In the genomic region with DNA sequence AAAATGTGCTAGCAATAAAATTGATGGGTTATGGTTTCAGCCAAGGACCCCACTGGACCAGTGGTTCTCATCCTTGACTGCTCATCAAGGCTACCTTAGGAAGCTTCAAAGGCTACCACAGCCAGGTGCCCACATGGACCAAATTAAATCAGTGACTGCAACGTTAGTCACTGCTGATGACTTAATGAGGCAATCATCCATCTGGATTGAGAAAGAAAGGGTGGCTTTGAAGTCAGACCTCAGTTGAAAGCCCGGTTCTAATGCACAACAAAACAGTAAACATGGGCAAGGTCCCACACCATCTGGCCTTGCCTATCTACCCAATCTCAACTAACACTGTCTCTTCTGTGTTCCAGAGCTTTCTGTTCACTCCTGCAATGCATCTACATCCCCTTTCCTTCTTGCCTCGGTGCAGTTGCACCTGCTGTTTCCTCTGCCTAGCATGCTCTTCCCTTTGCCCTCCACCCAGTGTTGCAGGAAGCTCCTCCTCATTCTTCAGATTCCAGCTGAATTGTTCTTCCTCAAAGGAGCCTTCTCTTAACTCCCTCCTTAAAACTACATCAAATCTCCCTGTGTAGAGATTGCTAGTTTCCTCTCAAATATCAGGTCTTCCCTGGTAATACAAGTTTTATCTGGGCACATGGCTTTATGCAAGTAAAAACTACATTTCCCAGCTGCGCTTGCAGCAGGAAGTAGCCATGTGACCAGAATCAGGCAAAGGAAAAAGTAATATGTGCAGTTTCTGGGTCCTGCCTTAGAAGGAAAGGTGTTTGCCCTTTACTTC, we compare ENCODE assay signal across 14 cellular contexts. TPM values are rescaled to one million over a fixed set of nuclear protein-coding genes. Genes with fewer than 3 reads are reported as not detected.
DNase-seq lines count a peak whose midpoint lies in the region; ATAC-seq and TF ChIP-seq lines count a peak whose summit lies in the region.
"Had no signal": no experiment of that assay in that cellular context is flagged by ENCODE, and none has a peak within 500 bp of the region (broad histone marks: within the 10 kb centered on the region; RNA-seq: fewer than 3 reads in every experiment).

No MANE protein-coding gene starts in this region.

- H3K36me3 Mint-ChIP-seq in activated naive CD8-positive, alpha-beta T cell treated with anti-CD3 and anti-CD28 coated beads, Interleukin-2, amount 10 ng/mL, durations not matched to agents 7 days and 5 days: no peaks in the 10 kb centered on the region
- H3K36me3 Mint-ChIP-seq in activated naive CD8-positive, alpha-beta T cell treated with anti-CD3 and anti-CD28 coated beads for 36 hours: no peaks in the 10 kb centered on the region
- H3K36me3 Mint-ChIP-seq in endothelial cell (ENCODE audit: low read depth, unreplicated experiment): no peaks in the 10 kb centered on the region

- no peaks in the 10 kb centered on the region for H3K79me2 ChIP-seq in OCI-LY7 (ENCODE audit: insufficient read depth, low read depth, low read length)

- CTCF ChIA-PET in OCI-LY7 (lab: Charles Lee; ENCODE audit: unreplicated experiment): interaction anchor here (1.0 kb wide), 1 partner anchor 12 kb away, joined by 5 read pairs; no protein-coding TSS in a partner anchor

- no peaks in the 10 kb centered on the region for H3K9me2 ChIP-seq in OCI-LY7 (ENCODE audit: insufficient read depth, low read length)

- H3K4me1 Mint-ChIP-seq in activated naive CD8-positive, alpha-beta T cell treated with anti-CD3 and anti-CD28 coated beads, Interleukin-2, amount 10 ng/mL, durations not matched to agents 7 days and 5 days: no peaks in the 10 kb centered on the region
- H3K4me1 Mint-ChIP-seq in activated naive CD8-positive, alpha-beta T cell treated with anti-CD3 and anti-CD28 coated beads for 36 hours: no peaks in the 10 kb centered on the region
- H3K4me1 Mint-ChIP-seq in endothelial cell (ENCODE audit: unreplicated experiment): peaks cover 22% of the 10 kb centered on the region

- H3K27ac Mint-ChIP-seq in activated naive CD8-positive, alpha-beta T cell treated with anti-CD3 and anti-CD28 coated beads, Interleukin-2, amount 10 ng/mL, durations not matched to agents 7 days and 5 days: peak overlapping the region; percentile 2
- H3K27ac Mint-ChIP-seq in activated naive CD8-positive, alpha-beta T cell treated with anti-CD3 and anti-CD28 coated beads for 36 hours: no peak overlapping the region
- H3K27ac Mint-ChIP-seq in endothelial cell (ENCODE audit: unreplicated experiment): peak overlapping the region; percentile 50

- WGBS in lower leg skin, 2 donors: 42 to 52% methylated on average over 4 of the region's 4 CpGs

- H3K27ac ChIP-seq in OCI-LY7 (ENCODE audit: low read depth, low read length, poor library complexity, severe bottlenecking): no peak overlapping the region
- H3K27ac ChIP-seq: skin epidermis, vagina had no signal

- no peaks in the 10 kb centered on the region for H3K9me3 Mint-ChIP-seq in activated naive CD8-positive, alpha-beta T cell treated with anti-CD3 and anti-CD28 coated beads, Interleukin-2, amount 10 ng/mL, durations not matched to agents 7 days and 5 days
- peaks cover 9% of the 10 kb centered on the region for H3K9me3 Mint-ChIP-seq in activated naive CD8-positive, alpha-beta T cell treated with anti-CD3 and anti-CD28 coated beads for 36 hours
- no peaks in the 10 kb centered on the region for H3K9me3 Mint-ChIP-seq in endothelial cell (ENCODE audit: unreplicated experiment)

- no TSS peak for BruUV-seq in OCI-LY7 (replicated peaks; lab: Mats Ljungman, UMichigan)

- no peaks in the 10 kb centered on the region for H3K36me3 ChIP-seq in OCI-LY7 (ENCODE audit: insufficient read depth, low read length)
- H3K36me3 ChIP-seq: vagina had no signal

- H3K4me2 ChIP-seq in OCI-LY7 (ENCODE audit: low read length): no peak overlapping the region; the same call in 1 of the 2 replicates

- H2AFZ ChIP-seq in OCI-LY7 (ENCODE audit: low read length): peak overlapping the region; percentile 86

- TF ChIP-seq CTCF in OCI-LY7 (conservative IDR thresholded peaks at IDR 0.05; ENCODE audit: low read length): no peak
- no peak for TF ChIP-seq CTCF in endothelial cell (IDR thresholded peaks at IDR 0.05; ENCODE audit: unreplicated experiment)
- TF ChIP-seq CTCF in lower leg skin (IDR thresholded peaks at IDR 0.05): no peak

- no peak overlapping the region for H3K4me3 Mint-ChIP-seq in activated naive CD8-positive, alpha-beta T cell treated with anti-CD3 and anti-CD28 coated beads, Interleukin-2, amount 10 ng/mL, durations not matched to agents 7 days and 5 days
- H3K4me3 Mint-ChIP-seq in activated naive CD8-positive, alpha-beta T cell treated with anti-CD3 and anti-CD28 coated beads for 36 hours: no peak overlapping the region
- no peak overlapping the region for H3K4me3 Mint-ChIP-seq in endothelial cell (ENCODE audit: unreplicated experiment)

- POLR2A ChIA-PET in activated naive CD8-positive, alpha-beta T cell treated with anti-CD3 and anti-CD28 coated beads, Interleukin-2, amount 10 ng/mL, durations not matched to agents 7 days and 5 days (lab: Charles Lee): no interaction called here
- POLR2A ChIA-PET in OCI-LY7 (lab: Charles Lee): interaction anchor here (0.6 to 1.1 kb wide), 3 partner anchors 12 to 284 kb away, joined by 3 to 5 read pairs (median 3); no protein-coding TSS in a partner anchor

- intact Hi-C loops in OCI-LY7 (cut with micrococcal nuclease; ENCODE audit: unreplicated experiment): no loop called here
- intact Hi-C loops in lower leg skin (cut with DNase I; ENCODE audit: low total_unique reads): no loop called here
- intact Hi-C loops in posterior vena cava (cut with DNase I): no loop called here

- no peak for ATAC-seq in activated naive CD8-positive, alpha-beta T cell treated with anti-CD3 and anti-CD28 coated beads, Interleukin-2, amount 10 ng/mL, durations not matched to agents 7 days and 5 days (ENCODE audit: low read depth)

- no peaks in the 10 kb centered on the region for H3K9me3 ChIP-seq in OCI-LY7 (ENCODE audit: low read length)
- H3K9me3 ChIP-seq: vagina had no signal

- H3K4me1 ChIP-seq in OCI-LY7 (ENCODE audit: insufficient read depth, low read length, poor library complexity, severe bottlenecking): no peaks in the 10 kb centered on the region
- H3K4me1 ChIP-seq: vagina had no signal

- no peak for DNase-seq in activated naive CD8-positive, alpha-beta T cell treated with anti-CD3 and anti-CD28 coated beads, Interleukin-2, amount 10 ng/mL, durations not matched to agents 7 days and 5 days
- no peak for DNase-seq in activated naive CD8-positive, alpha-beta T cell treated with anti-CD3 and anti-CD28 coated beads for 36 hours
- DNase-seq in OCI-LY7 (ENCODE audit: low spot score) (peak; percentile 53), endothelial cell (ENCODE audit: low spot score) (no peak), lower leg skin (ENCODE audit: low spot score in 2 of 2) (no peak), foreskin melanocyte (no peak), posterior vena cava (ENCODE audit: low spot score) (no peak)
- DNase-seq in activated CD4-positive, alpha-beta T cell treated with anti-CD3 and anti-CD28 coated beads for 48 hours: no peak
- DNase-seq: H7, NCI-H2081, Right ventricle myocardium superior had no signal

- no peak for TF ChIP-seq POLR2A in lower leg skin (IDR thresholded peaks at IDR 0.05)

- H3K4me3 ChIP-seq in OCI-LY7 (ENCODE audit: low read depth, low read length, poor library complexity, severe bottlenecking) (no peak overlapping the region), lower leg skin (ENCODE audit: low read depth, poor library complexity, severe bottlenecking) (no peak overlapping the region)
- H3K4me3 ChIP-seq: skin epidermis, vagina had no signal

- H3K27me3 Mint-ChIP-seq in activated naive CD8-positive, alpha-beta T cell treated with anti-CD3 and anti-CD28 coated beads, Interleukin-2, amount 10 ng/mL, durations not matched to agents 7 days and 5 days: peaks cover 2% of the 10 kb centered on the region
- peaks cover 4% of the 10 kb centered on the region for H3K27me3 Mint-ChIP-seq in activated naive CD8-positive, alpha-beta T cell treated with anti-CD3 and anti-CD28 coated beads for 36 hours
- no peaks in the 10 kb centered on the region for H3K27me3 Mint-ChIP-seq in endothelial cell (ENCODE audit: unreplicated experiment)

- H4K20me1 ChIP-seq in OCI-LY7 (ENCODE audit: insufficient read depth, low read length): no peaks in the 10 kb centered on the region

RNA-seq across cellular contexts. Expression of gene KCNK18, which starts 10.3 kb away (rescaled TPM):
- total RNA-seq in activated naive CD8-positive, alpha-beta T cell treated with anti-CD3 and anti-CD28 coated beads, Interleukin-2, amount 10 ng/mL, durations not matched to agents 7 days and 5 days: not detected
- not detected for total RNA-seq in activated naive CD8-positive, alpha-beta T cell treated with anti-CD3 and anti-CD28 coated beads for 36 hours
- total RNA-seq in OCI-LY7 (2014; rRNA removed; shearing (Covaris generic)): not detected in 2 replicates
- total RNA-seq in OCI-LY7 (2022) (not detected in 2 replicates), endothelial cell (ENCODE audit: unreplicated experiment) (0.31 TPM), lower leg skin (not detected), posterior vena cava (not detected)
- total RNA-seq: H7, myocyte, Right ventricle myocardium superior, vagina had no signal

RNA-seq across cellular contexts. Expression of gene VAX1, which starts 49.0 kb away (rescaled TPM):
- not detected for total RNA-seq in activated naive CD8-positive, alpha-beta T cell treated with anti-CD3 and anti-CD28 coated beads, Interleukin-2, amount 10 ng/mL, durations not matched to agents 7 days and 5 days
- total RNA-seq in activated naive CD8-positive, alpha-beta T cell treated with anti-CD3 and anti-CD28 coated beads for 36 hours: not detected
- total RNA-seq in OCI-LY7 (2014; rRNA removed; shearing (Covaris generic)): not detected in 2 replicates
- total RNA-seq in OCI-LY7 (2022): not detected in 2 replicates
- 26.3 TPM for total RNA-seq in endothelial cell (ENCODE audit: unreplicated experiment)
- not detected for total RNA-seq in lower leg skin
- total RNA-seq in posterior vena cava: not detected
- total RNA-seq: myocyte, Right ventricle myocardium superior, vagina had no signal

RNA-seq across cellular contexts. Expression of gene SLC18A2, which starts 53.9 kb away (rescaled TPM):
- under 1 TPM; 0.14 to 0.17 TPM for total RNA-seq in activated naive CD8-positive, alpha-beta T cell treated with anti-CD3 and anti-CD28 coated beads, Interleukin-2, amount 10 ng/mL, durations not matched to agents 7 days and 5 days
- not detected for total RNA-seq in activated naive CD8-positive, alpha-beta T cell treated with anti-CD3 and anti-CD28 coated beads for 36 hours
- not detected in 2 replicates for total RNA-seq in OCI-LY7 (2014; rRNA removed; shearing (Covaris generic))
- total RNA-seq in OCI-LY7 (2022) (not detected in 2 replicates), endothelial cell (ENCODE audit: unreplicated experiment) (1.3 TPM), lower leg skin (1 to 10 TPM; 4.0 to 4.9 (median 4.4) TPM), posterior vena cava (1 to 10 TPM in 1 of 2 donors, under 1 TPM in 1; 0.81 to 2.7 TPM)
- total RNA-seq: myocyte had no signal

Comparison
In these comparisons a context has a peak if more than half of its experiments do, and no peak if none do; other contexts are left out.
1. RNA of gene VAX1, which starts 49.0 kb away (total RNA-seq): 26.3 TPM in endothelial cell (single experiment); not detected in activated naive CD8-positive, alpha-beta T cell treated with anti-CD3 and anti-CD28 coated beads, Interleukin-2, amount 10 ng/mL, durations not matched to agents 7 days and 5 days, not detected in activated naive CD8-positive, alpha-beta T cell treated with anti-CD3 and anti-CD28 coated beads for 36 hours, not detected in OCI-LY7, not detected in lower leg skin and not detected in posterior vena cava; every median in the first group is over 10 times any median in the second.